In the genomic region with DNA sequence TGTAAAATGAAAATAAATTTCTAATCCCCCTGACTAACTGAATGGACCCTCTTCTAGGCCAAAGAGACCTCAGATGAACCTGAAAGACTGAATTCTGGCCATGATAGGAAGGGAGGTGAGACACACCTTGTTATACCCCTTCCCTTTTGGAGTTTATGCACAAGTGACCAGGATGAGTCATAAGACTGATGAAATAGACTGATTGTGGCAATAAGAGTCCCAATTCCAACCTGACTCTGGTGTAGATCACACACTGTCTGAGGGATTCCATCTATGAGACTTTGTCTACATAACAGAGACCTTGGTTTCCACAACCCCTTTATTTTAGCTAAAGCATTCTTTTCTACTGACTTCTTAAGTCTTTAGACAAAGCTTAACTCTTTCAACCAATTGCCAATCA, we compare ENCODE assay signal across 17 cellular contexts. TPM values are rescaled to one million over a fixed set of nuclear protein-coding genes. Genes with fewer than 3 reads are reported as not detected.
DNase-seq lines count a peak whose midpoint lies in the region; ATAC-seq and TF ChIP-seq lines count a peak whose summit lies in the region.
"Had no signal": no experiment of that assay in that cellular context is flagged by ENCODE, and none has a peak within 500 bp of the region (broad histone marks: within the 10 kb centered on the region; RNA-seq: fewer than 3 reads in every experiment).

No MANE protein-coding gene starts in this region.

- peaks cover 21% of the 10 kb centered on the region; the same call in 1 of the 2 replicates for H3K27me3 ChIP-seq in PC-3 (ENCODE audit: low read length)

- H2AFZ ChIP-seq in PC-3 (ENCODE audit: low read length) = no peak overlapping the region
- H2AFZ ChIP-seq: GM23338 had no signal

- intact Hi-C loops in PC-3 (cut with micrococcal nuclease) = loop anchor here (5.0 to 10.0 kb wide), 2 partner anchors 283 to 340 kb away; partner anchors contain the start of gene TRIM58

- no peak for TF ChIP-seq CTCF in PC-3 (conservative IDR thresholded peaks at IDR 0.05; ENCODE audit: low read depth, low read length)
- no peak for TF ChIP-seq CTCF in epithelial cell of esophagus (IDR thresholded peaks at IDR 0.05; ENCODE audit: insufficient read depth, low read depth, low read length, missing control alignments)

- H3K9me3 ChIP-seq in PC-3 (ENCODE audit: low read length) = no peaks in the 10 kb centered on the region
- H3K9me3 ChIP-seq: Caco-2 had no signal

- H3K36me3 ChIP-seq in PC-3 (ENCODE audit: low read depth, low read length) = no peaks in the 10 kb centered on the region

- H4K20me1 ChIP-seq in PC-3 (ENCODE audit: low read length) = no peaks in the 10 kb centered on the region

- ATAC-seq in PC-3 = peak; percentile 64; the same call in 1 of the 2 replicates
- ATAC-seq: GM23338 had no signal

- BruUV-seq in PC-3 (replicated peaks; lab: Mats Ljungman, UMichigan) = no TSS peak

- H3K9me2 ChIP-seq in PC-3 (replicated peaks; ENCODE audit: low read length) = no peaks in the 10 kb centered on the region

- CTCF ChIA-PET in PC-3 (lab: Charles Lee) = no interaction called here

- H3K27ac ChIP-seq in PC-3 (ENCODE audit: low read length) = no peak overlapping the region
- H3K27ac ChIP-seq: C4-2B had no signal

- H3K4me3 ChIP-seq in PC-3 (ENCODE audit: low read length) (no peak overlapping the region), epithelial cell of esophagus (ENCODE audit: low read length) (no peak overlapping the region)
- H3K4me3 ChIP-seq: GM23338 had no signal

- POLR2A ChIA-PET in PC-3 (lab: Charles Lee; ENCODE audit: unreplicated experiment) = no interaction called here

- no peaks in the 10 kb centered on the region for H3F3A ChIP-seq in PC-3 (ENCODE audit: low read length, unreplicated experiment)

- peak; percentile 8 to 13 for DNase-seq in AML-193 (lab: John Stamatoyannopoulos, UW)
- DNase-seq in LoVo (ENCODE audit: low spot score) = peak; percentile 9
- DNase-seq in PC-3 = peak; percentile 65
- peak; percentile 2 for DNase-seq in epithelial cell of esophagus (ENCODE audit: low read depth)
- no peak for DNase-seq in NCI-H2171 (lab: John Stamatoyannopoulos, UW)
- DNase-seq in NCI-H1092 (lab: John Stamatoyannopoulos, UW) = no peak
- no peak for DNase-seq in OCI-M2 (lab: John Stamatoyannopoulos, UW; ENCODE audit: unreplicated experiment)
- DNase-seq: ACHN; Caco-2; CD4-positive, alpha-beta T cell; DMS79; GDM1; HCEC 1CT had no signal

- no peak overlapping the region for H3K9ac ChIP-seq in PC-3 (ENCODE audit: low read length)

- H3K79me2 ChIP-seq in PC-3 (ENCODE audit: low read length) = no peaks in the 10 kb centered on the region

- H3K4me2 ChIP-seq in PC-3 (ENCODE audit: low read length) = no peak overlapping the region
- H3K4me2 ChIP-seq: GM23338 had no signal

- H3K4me1 ChIP-seq in PC-3 (ENCODE audit: insufficient read depth, low read length) = no peaks in the 10 kb centered on the region
- H3K4me1 ChIP-seq: Caco-2 had no signal

RNA-seq across cellular contexts. Expression of gene OR2G2, which starts 13.5 kb away (rescaled TPM):
- not detected in 2 replicates for total RNA-seq in PC-3 (2014; rRNA removed)
- total RNA-seq: Caco-2; CD4-positive, alpha-beta T cell; Daoy; GM23338; HT1080 had no signal

RNA-seq across cellular contexts. Expression of gene GCSAML, which starts 25.7 kb away (rescaled TPM):
- total RNA-seq in PC-3 (2014; rRNA removed) = not detected in 2 replicates
- total RNA-seq: Caco-2; CD4-positive, alpha-beta T cell; GM23338; HT1080 had no signal

RNA-seq across cellular contexts. Expression of gene OR2G3, which starts 30.7 kb away (rescaled TPM):
- not detected in 2 replicates for total RNA-seq in PC-3 (2014; rRNA removed)
- total RNA-seq: Caco-2; CD4-positive, alpha-beta T cell; Daoy; GM23338; HT1080 had no signal

RNA-seq across cellular contexts. Expression of gene OR2C3, which starts 38.4 kb away (rescaled TPM):
- total RNA-seq in PC-3 (2014; rRNA removed) = not detected in 2 replicates
- total RNA-seq: Caco-2; CD4-positive, alpha-beta T cell; GM23338; HT1080 had no signal

Comparison
In these comparisons a context has a peak if more than half of its experiments do, and no peak if none do; other contexts are left out.
1. DNase-seq: peak in AML-193 (2 of 2), LoVo (single experiment), PC-3 (single experiment) and epithelial cell of esophagus (single experiment); none in NCI-H2171 (single experiment), NCI-H1092 (single experiment) and OCI-M2 (single experiment).